Comparison of ENCODE assay signal across 10 cellular contexts in genomic region chr17:71142333-71142732, GRCh38.
"Had no signal": no experiment of that assay in that cellular context is flagged by ENCODE, and none has a peak within 500 bp of the region (broad histone marks: within the 10 kb centered on the region; RNA-seq: fewer than 3 reads in every experiment).

No MANE protein-coding gene starts in this region.

- H3K9me3 ChIP-seq: heart left ventricle, testis had no signal

- H3K27me3 ChIP-seq: heart left ventricle, testis had no signal

- H3K4me1 ChIP-seq: heart left ventricle, testis had no signal

- DNase-seq: activated B cell treated with CpG ODN at 0.5 μM for 24 hours; activated CD4-positive, alpha-beta T cell treated with anti-CD3 and anti-CD28 coated beads, Interleukin-2, amount 10 ng/mL, durations not matched to agents 24 days and 14 days; activated naive CD4-positive, alpha-beta T cell treated with anti-CD3 and anti-CD28 coated beads for 36 hours; heart left ventricle; nephron progenitor cell; retina; stimulated activated CD4-positive, alpha-beta T cell treated with anti-CD3 and anti-CD28 coated beads, Interleukin-15, amount 100 ng/mL, for 24 hours; stimulated activated CD4-positive, alpha-beta T cell treated with anti-CD3 and anti-CD28 coated beads, Interleukin-4, amount 100 ng/mL, for 4 hours; stimulated activated naive CD8-positive, alpha-beta T cell treated with anti-CD3 and anti-CD28 coated beads, Interleukin-15, amount 100 ng/mL, for 72 hours; testis had no signal

- H3K36me3 ChIP-seq: heart left ventricle had no signal

- H3K27ac ChIP-seq: heart left ventricle, testis had no signal

- H3K4me3 Mint-ChIP-seq: activated B cell treated with CpG ODN at 0.5 μM for 24 hours; activated CD4-positive, alpha-beta T cell treated with anti-CD3 and anti-CD28 coated beads, Interleukin-2, amount 10 ng/mL, durations not matched to agents 24 days and 14 days; activated naive CD4-positive, alpha-beta T cell treated with anti-CD3 and anti-CD28 coated beads for 36 hours; nephron progenitor cell; stimulated activated naive CD8-positive, alpha-beta T cell treated with anti-CD3 and anti-CD28 coated beads, Interleukin-15, amount 100 ng/mL, for 72 hours had no signal

- H3K4me3 ChIP-seq: heart left ventricle, testis had no signal

- ATAC-seq: heart left ventricle; stimulated activated naive CD8-positive, alpha-beta T cell treated with anti-CD3 and anti-CD28 coated beads, Interleukin-15, amount 100 ng/mL, for 72 hours had no signal

- H3K27ac Mint-ChIP-seq: activated B cell treated with CpG ODN at 0.5 μM for 24 hours; activated CD4-positive, alpha-beta T cell treated with anti-CD3 and anti-CD28 coated beads, Interleukin-2, amount 10 ng/mL, durations not matched to agents 24 days and 14 days; activated naive CD4-positive, alpha-beta T cell treated with anti-CD3 and anti-CD28 coated beads for 36 hours; nephron progenitor cell; stimulated activated naive CD8-positive, alpha-beta T cell treated with anti-CD3 and anti-CD28 coated beads, Interleukin-15, amount 100 ng/mL, for 72 hours had no signal

- H3K4me1 Mint-ChIP-seq: activated B cell treated with CpG ODN at 0.5 μM for 24 hours; activated CD4-positive, alpha-beta T cell treated with anti-CD3 and anti-CD28 coated beads, Interleukin-2, amount 10 ng/mL, durations not matched to agents 24 days and 14 days; nephron progenitor cell; stimulated activated naive CD8-positive, alpha-beta T cell treated with anti-CD3 and anti-CD28 coated beads, Interleukin-15, amount 100 ng/mL, for 72 hours had no signal

- H3K9me3 Mint-ChIP-seq: activated CD4-positive, alpha-beta T cell treated with anti-CD3 and anti-CD28 coated beads, Interleukin-2, amount 10 ng/mL, durations not matched to agents 24 days and 14 days; nephron progenitor cell had no signal

- H3K27me3 Mint-ChIP-seq: activated B cell treated with CpG ODN at 0.5 μM for 24 hours; activated CD4-positive, alpha-beta T cell treated with anti-CD3 and anti-CD28 coated beads, Interleukin-2, amount 10 ng/mL, durations not matched to agents 24 days and 14 days; stimulated activated naive CD8-positive, alpha-beta T cell treated with anti-CD3 and anti-CD28 coated beads, Interleukin-15, amount 100 ng/mL, for 72 hours had no signal
